In the genomic region with DNA sequence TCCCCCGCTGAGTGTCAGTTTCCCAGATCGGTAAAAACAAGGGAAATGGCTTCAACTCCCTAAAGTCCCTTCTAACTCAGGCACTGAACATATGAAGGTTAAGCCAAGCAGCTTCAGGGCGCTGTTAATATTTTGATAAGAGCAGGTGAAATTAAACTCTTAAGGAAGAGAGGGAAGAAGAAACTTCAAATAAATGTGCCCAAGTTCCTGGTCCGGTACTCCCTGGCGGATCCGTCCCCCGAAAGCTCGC, we compare ENCODE assay signal across 2 cellular contexts.
TF ChIP-seq lines count a peak whose summit lies in the region.

No MANE protein-coding gene starts in this region.

TF ChIP-seq in H1, 55 proteins besides CTCF, POLR2A, EP300 and RAD21:
- TF ChIP-seq CEBPB (IDR thresholded peaks at IDR 0.05; ENCODE audit: low read depth, low read length) (no peak), POLR2AphosphoS5 (IDR thresholded peaks at IDR 0.05; ENCODE audit: low read depth, low read length) (no peak), SIX5 (IDR thresholded peaks at IDR 0.05; ENCODE audit: low read depth, low read length) (no peak), ASH2L (IDR thresholded peaks at IDR 0.05; ENCODE audit: low read length) (no peak), MAFK (IDR thresholded peaks at IDR 0.05; ENCODE audit: low read depth, low read length) (no peak), KDM1A (IDR thresholded peaks at IDR 0.05; ENCODE audit: borderline replicate concordance, low read length) (no peak), POU5F1 (IDR thresholded peaks at IDR 0.05; ENCODE audit: low read depth, low read length) (no peak), BRCA1 (IDR thresholded peaks at IDR 0.05; ENCODE audit: low read depth, low read length) (no peak), RNF2 (IDR thresholded peaks at IDR 0.05; ENCODE audit: borderline replicate concordance, low read depth, low read length, missing control alignments, poor library complexity, severe bottlenecking) (no peak), SP4 (IDR thresholded peaks at IDR 0.05; ENCODE audit: low read length) (no peak), PHF8 (conservative IDR thresholded peaks at IDR 0.05; ENCODE audit: low read depth, low read length) (0 out of 2 replicates have a peak, but pooled peaks have one; percentile 21), SIN3A (conservative IDR thresholded peaks at IDR 0.05 in 1 of 2, IDR thresholded peaks at IDR 0.05 in 1 of 2; ENCODE audit: low read depth in 1 of 2, low read length in 2 of 2) (0 out of 4 replicates have a peak, but pooled peaks of 1 of the 2 experiments have one; percentile 18), GTF2F1 (IDR thresholded peaks at IDR 0.05; ENCODE audit: borderline replicate concordance, low read depth, low read length) (no peak), FOSL1 (IDR thresholded peaks at IDR 0.05; ENCODE audit: insufficient read depth, low read depth, low read length) (no peak), EGR1 (IDR thresholded peaks at IDR 0.05; ENCODE audit: borderline replicate concordance, low read depth, low read length) (no peak), NRF1 (IDR thresholded peaks at IDR 0.05; ENCODE audit: low read depth, low read length) (no peak), HDAC6 (IDR thresholded peaks at IDR 0.05; ENCODE audit: low read depth, low read length) (no peak), KDM4A (IDR thresholded peaks at IDR 0.05; ENCODE audit: low read depth, low read length, severe bottlenecking) (no peak), EZH2 (IDR thresholded peaks at IDR 0.05; ENCODE audit: low read depth, low read length, severe bottlenecking) (peak; percentile 86), TCF12 (IDR thresholded peaks at IDR 0.05; ENCODE audit: low read depth, low read length) (no peak), YY1 (IDR thresholded peaks at IDR 0.05; ENCODE audit: low read depth, low read length) (no peak), JUN (IDR thresholded peaks at IDR 0.05; ENCODE audit: low read depth, low read length) (no peak), SUZ12 (IDR thresholded peaks at IDR 0.05; ENCODE audit: low read length) (no peak)
- TF ChIP-seq, protein P1, sequence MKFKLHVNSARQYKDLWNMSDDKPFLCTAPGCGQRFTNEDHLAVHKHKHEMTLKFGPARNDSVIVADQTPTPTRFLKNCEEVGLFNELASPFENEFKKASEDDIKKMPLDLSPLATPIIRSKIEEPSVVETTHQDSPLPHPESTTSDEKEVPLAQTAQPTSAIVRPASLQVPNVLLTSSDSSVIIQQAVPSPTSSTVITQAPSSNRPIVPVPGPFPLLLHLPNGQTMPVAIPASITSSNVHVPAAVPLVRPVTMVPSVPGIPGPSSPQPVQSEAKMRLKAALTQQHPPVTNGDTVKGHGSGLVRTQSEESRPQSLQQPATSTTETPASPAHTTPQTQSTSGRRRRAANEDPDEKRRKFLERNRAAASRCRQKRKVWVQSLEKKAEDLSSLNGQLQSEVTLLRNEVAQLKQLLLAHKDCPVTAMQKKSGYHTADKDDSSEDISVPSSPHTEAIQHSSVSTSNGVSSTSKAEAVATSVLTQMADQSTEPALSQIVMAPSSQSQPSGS (IDR thresholded peaks at IDR 0.05; ENCODE audit: low read length), result no peak

TF ChIP-seq in neural cell, 6 proteins besides CTCF, POLR2A, EP300 and RAD21:
- TF ChIP-seq, protein P2, sequence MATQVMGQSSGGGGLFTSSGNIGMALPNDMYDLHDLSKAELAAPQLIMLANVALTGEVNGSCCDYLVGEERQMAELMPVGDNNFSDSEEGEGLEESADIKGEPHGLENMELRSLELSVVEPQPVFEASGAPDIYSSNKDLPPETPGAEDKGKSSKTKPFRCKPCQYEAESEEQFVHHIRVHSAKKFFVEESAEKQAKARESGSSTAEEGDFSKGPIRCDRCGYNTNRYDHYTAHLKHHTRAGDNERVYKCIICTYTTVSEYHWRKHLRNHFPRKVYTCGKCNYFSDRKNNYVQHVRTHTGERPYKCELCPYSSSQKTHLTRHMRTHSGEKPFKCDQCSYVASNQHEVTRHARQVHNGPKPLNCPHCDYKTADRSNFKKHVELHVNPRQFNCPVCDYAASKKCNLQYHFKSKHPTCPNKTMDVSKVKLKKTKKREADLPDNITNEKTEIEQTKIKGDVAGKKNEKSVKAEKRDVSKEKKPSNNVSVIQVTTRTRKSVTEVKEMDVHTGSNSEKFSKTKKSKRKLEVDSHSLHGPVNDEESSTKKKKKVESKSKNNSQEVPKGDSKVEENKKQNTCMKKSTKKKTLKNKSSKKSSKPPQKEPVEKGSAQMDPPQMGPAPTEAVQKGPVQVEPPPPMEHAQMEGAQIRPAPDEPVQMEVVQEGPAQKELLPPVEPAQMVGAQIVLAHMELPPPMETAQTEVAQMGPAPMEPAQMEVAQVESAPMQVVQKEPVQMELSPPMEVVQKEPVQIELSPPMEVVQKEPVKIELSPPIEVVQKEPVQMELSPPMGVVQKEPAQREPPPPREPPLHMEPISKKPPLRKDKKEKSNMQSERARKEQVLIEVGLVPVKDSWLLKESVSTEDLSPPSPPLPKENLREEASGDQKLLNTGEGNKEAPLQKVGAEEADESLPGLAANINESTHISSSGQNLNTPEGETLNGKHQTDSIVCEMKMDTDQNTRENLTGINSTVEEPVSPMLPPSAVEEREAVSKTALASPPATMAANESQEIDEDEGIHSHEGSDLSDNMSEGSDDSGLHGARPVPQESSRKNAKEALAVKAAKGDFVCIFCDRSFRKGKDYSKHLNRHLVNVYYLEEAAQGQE (IDR thresholded peaks at IDR 0.05; ENCODE audit: borderline replicate concordance), result no peak
- no peak for TF ChIP-seq TAF1 (IDR thresholded peaks at IDR 0.05; ENCODE audit: low read depth)
